ENCODE assay signal across 8 cellular contexts in genomic region chr7:140061607-140061930, GRCh38. TPM values are rescaled to one million over a fixed set of nuclear protein-coding genes. Genes with fewer than 3 reads are reported as not detected.
A peak's percentile ranks its signal among the peaks of the same experiment; 100 is the strongest.
DNase-seq lines count a peak whose midpoint lies in the region; ATAC-seq and TF ChIP-seq lines count a peak whose summit lies in the region.

No MANE protein-coding gene starts in this region.

- POLR2A ChIA-PET in PC-9 (lab: Charles Lee; ENCODE audit: unreplicated experiment), result interaction anchor here (0.5 kb wide), 1 partner anchor 255 kb away, joined by 7 read pairs; no protein-coding TSS in a partner anchor

- peak overlapping the region; percentile 22 for H3K9ac ChIP-seq in rectal smooth muscle tissue (ENCODE audit: low read length)

- H3K4me3 ChIP-seq in GM08714 (ENCODE audit: low read length), result peak overlapping the region; percentile 86; the same call in 1 of the 2 replicates
- peak overlapping the region; percentile 87; the same call in 1 of the 2 replicates for H3K4me3 ChIP-seq in PC-9
- peak overlapping the region; percentile 72 to 88 for H3K4me3 ChIP-seq in esophagus (ENCODE audit: low read depth in 1 of 2, low read length in 2 of 2)
- H3K4me3 ChIP-seq in rectal smooth muscle tissue (ENCODE audit: low read length), result peak overlapping the region; percentile 84

- BruUV-seq in PC-9 (replicated peaks; lab: Mats Ljungman, UMichigan), result no TSS peak

- peak overlapping the region; percentile 98; the same call in 1 of the 2 replicates for H2AFZ ChIP-seq in PC-9

- peaks cover 8% of the 10 kb centered on the region; the same call in 1 of the 2 replicates for H3F3A ChIP-seq in PC-9 (ENCODE audit: insufficient read depth, low read depth)

- H3K27ac ChIP-seq in PC-9 (no peak overlapping the region), esophagus (ENCODE audit: low read depth in 2 of 2, low read length in 1 of 2) (peak overlapping the region; percentile 91 to 96), rectal smooth muscle tissue (ENCODE audit: low read depth, low read length) (peak overlapping the region; percentile 90)

- peaks cover 8% of the 10 kb centered on the region; the same call in 1 of the 2 replicates for H3K9me3 ChIP-seq in PC-9 (ENCODE audit: insufficient read depth, low read depth)
- no peaks in the 10 kb centered on the region for H3K9me3 ChIP-seq in esophagus (ENCODE audit: control insufficient read depth in 2 of 2, insufficient read depth in 1 of 2, low read depth in 1 of 2, low read length in 1 of 2)

- H4K20me1 ChIP-seq in PC-9 (ENCODE audit: insufficient read depth), result no peaks in the 10 kb centered on the region

- H3K9me2 ChIP-seq in PC-9 (ENCODE audit: insufficient read depth), result no peaks in the 10 kb centered on the region

- TF ChIP-seq CTCF in PC-9 (conservative IDR thresholded peaks at IDR 0.05), result no peak

- H3K36me3 ChIP-seq in PC-9 (ENCODE audit: low read depth), result no peaks in the 10 kb centered on the region
- H3K36me3 ChIP-seq in esophagus (ENCODE audit: control insufficient read depth in 2 of 2, insufficient read depth in 2 of 2, low read length in 1 of 2), result no peaks in the 10 kb centered on the region
- H3K36me3 ChIP-seq in rectal smooth muscle tissue (ENCODE audit: control insufficient read depth, insufficient read depth, low read length), result peaks cover 4% of the 10 kb centered on the region

- peak overlapping the region; percentile 91 for H3K4me2 ChIP-seq in PC-9

- WGBS in esophagus, 2 donors, result 86 to 91% methylated on average over 2 of the region's 2 CpGs

- DNase-seq in PC-9 (no peak), cortex of kidney (lab: John Stamatoyannopoulos, UW) (no peak), NCI-H1105 (lab: John Stamatoyannopoulos, UW) (no peak)
- no peak for DNase-seq in stimulated activated CD4-positive, alpha-beta T cell treated with anti-CD3 and anti-CD28 coated beads, Interleukin-2, amount 100 ng/mL, for 48 hours

- no peaks in the 10 kb centered on the region for H3K27me3 ChIP-seq in PC-9 (ENCODE audit: insufficient read depth, low read depth)
- H3K27me3 ChIP-seq in esophagus (ENCODE audit: control insufficient read depth in 1 of 2, insufficient read depth in 2 of 2, low read length in 2 of 2), result no peaks in the 10 kb centered on the region
- H3K27me3 ChIP-seq in rectal smooth muscle tissue (ENCODE audit: control insufficient read depth, insufficient read depth, low read length), result no peaks in the 10 kb centered on the region

- no peak for ATAC-seq in HG02798 (IDR thresholded peaks at IDR 0.05; ENCODE audit: poor library complexity, unreplicated experiment)

- H3K4me1 ChIP-seq in PC-9 (replicated peaks; ENCODE audit: insufficient read depth) (peaks cover 37% of the 10 kb centered on the region), esophagus (ENCODE audit: control insufficient read depth in 2 of 2, insufficient read depth in 2 of 2, low read length in 1 of 2) (peaks cover 4 to 23% of the 10 kb centered on the region in 2 donors), rectal smooth muscle tissue (ENCODE audit: control insufficient read depth, insufficient read depth, low read length) (no peaks in the 10 kb centered on the region)

- H3K79me2 ChIP-seq in PC-9 (ENCODE audit: low read depth), result peaks cover 12% of the 10 kb centered on the region

- intact Hi-C loops in PC-9 (cut with micrococcal nuclease; ENCODE audit: unreplicated experiment), result loop anchor here (10.0 kb wide), 1 partner anchor 253 kb away; no protein-coding TSS in a partner anchor

- CTCF ChIA-PET in PC-9 (lab: Charles Lee), result no interaction called here

RNA-seq across cellular contexts. Expression of gene PARP12, which starts 1.2 kb away (rescaled TPM):
- total RNA-seq in PC-9 (2021), result 32.4 and 37.7 TPM in 2 replicates
- 10 to 100 TPM; 10.2 to 13.0 TPM for polyA plus RNA-seq in esophagus
